ENCODE assay signal across 19 cellular contexts in genomic region chr1:191240925-191241324, GRCh38.
"Had no signal": no experiment of that assay in that cellular context is flagged by ENCODE, and none has a peak within 500 bp of the region (broad histone marks: within the 10 kb centered on the region; RNA-seq: fewer than 3 reads in every experiment).

No MANE protein-coding gene starts in this region.

- H3K4me3 ChIP-seq: ascending aorta, cardiac muscle cell, esophagus muscularis mucosa, lung, neural progenitor cell, ovary, right lobe of liver, spleen, stomach, testis, upper lobe of left lung had no signal

- ATAC-seq: activated CD4-positive, CD25-positive, alpha-beta regulatory T cell treated with anti-CD3 and anti-CD28 coated beads, Interleukin-2, amount 50 U/mL, for 24 hours; right lobe of liver had no signal

- DNase-seq: activated naive CD4-positive, alpha-beta T cell; activated naive CD8-positive, alpha-beta T cell treated with anti-CD3 and anti-CD28 coated beads, Interleukin-2, amount 10 ng/mL, durations not matched to agents 7 days and 5 days; islet precursor cell; naive B cell; ovary; right lobe of liver; spleen; stomach; SW 1271; testis; upper lobe of left lung had no signal

- H3K4me3 Mint-ChIP-seq: activated naive CD8-positive, alpha-beta T cell treated with anti-CD3 and anti-CD28 coated beads, Interleukin-2, amount 10 ng/mL, durations not matched to agents 7 days and 5 days; activated T-helper 1 cell treated with anti-CD3 and anti-CD28 coated beads, Interleukin-12 subunit alpha, Interleukin-12 subunit beta, Interleukin-2, Interleukin-4 antibody, amounts not matched to agents 30 ng/mL and 10 ng/mL and 1 ng/mL, durations not matched to agents 14 hours and 24 hours and 36 hours; naive B cell; neural progenitor cell; T-helper 2 cell treated with Interferon-gamma antibody and Interleukin-4, amounts not matched to agents 5 μg/mL and 100 μg/mL, for 36 hours had no signal

- H3K27me3 ChIP-seq: ascending aorta, cardiac muscle cell, esophagus muscularis mucosa, neural progenitor cell, ovary, right lobe of liver, spleen, stomach, testis, upper lobe of left lung had no signal

- H3K27ac ChIP-seq: ascending aorta, cardiac muscle cell, esophagus muscularis mucosa, neural progenitor cell, ovary, right lobe of liver, spleen, stomach, testis, upper lobe of left lung had no signal

- H3K4me1 ChIP-seq: ascending aorta, esophagus muscularis mucosa, neural progenitor cell, right lobe of liver, spleen, stomach, testis, upper lobe of left lung had no signal

- H3K36me3 Mint-ChIP-seq: activated naive CD8-positive, alpha-beta T cell treated with anti-CD3 and anti-CD28 coated beads, Interleukin-2, amount 10 ng/mL, durations not matched to agents 7 days and 5 days; naive B cell; neural progenitor cell had no signal

- H3K9me3 ChIP-seq: ascending aorta, ovary, right lobe of liver, testis, upper lobe of left lung had no signal

- H3K4me2 ChIP-seq: neural progenitor cell had no signal

- H3K27ac Mint-ChIP-seq: activated naive CD8-positive, alpha-beta T cell treated with anti-CD3 and anti-CD28 coated beads, Interleukin-2, amount 10 ng/mL, durations not matched to agents 7 days and 5 days; activated T-helper 1 cell treated with anti-CD3 and anti-CD28 coated beads, Interleukin-12 subunit alpha, Interleukin-12 subunit beta, Interleukin-2, Interleukin-4 antibody, amounts not matched to agents 30 ng/mL and 10 ng/mL and 1 ng/mL, durations not matched to agents 14 hours and 24 hours and 36 hours; naive B cell; neural progenitor cell; T-helper 2 cell treated with Interferon-gamma antibody and Interleukin-4, amounts not matched to agents 5 μg/mL and 100 μg/mL, for 36 hours had no signal

- H3K27me3 Mint-ChIP-seq: activated naive CD8-positive, alpha-beta T cell treated with anti-CD3 and anti-CD28 coated beads, Interleukin-2, amount 10 ng/mL, durations not matched to agents 7 days and 5 days; naive B cell had no signal

- H2AFZ ChIP-seq: neural progenitor cell had no signal

- H3K36me3 ChIP-seq: ascending aorta, cardiac muscle cell, esophagus muscularis mucosa, neural progenitor cell, ovary, right lobe of liver, spleen, stomach, upper lobe of left lung had no signal

- H3K9ac ChIP-seq: neural progenitor cell had no signal

- H3K4me1 Mint-ChIP-seq: activated naive CD8-positive, alpha-beta T cell treated with anti-CD3 and anti-CD28 coated beads, Interleukin-2, amount 10 ng/mL, durations not matched to agents 7 days and 5 days; naive B cell; neural progenitor cell had no signal

- H3K9me3 Mint-ChIP-seq: neural progenitor cell had no signal
